ENCODE assay signal across 12 cellular contexts in the genomic region with DNA sequence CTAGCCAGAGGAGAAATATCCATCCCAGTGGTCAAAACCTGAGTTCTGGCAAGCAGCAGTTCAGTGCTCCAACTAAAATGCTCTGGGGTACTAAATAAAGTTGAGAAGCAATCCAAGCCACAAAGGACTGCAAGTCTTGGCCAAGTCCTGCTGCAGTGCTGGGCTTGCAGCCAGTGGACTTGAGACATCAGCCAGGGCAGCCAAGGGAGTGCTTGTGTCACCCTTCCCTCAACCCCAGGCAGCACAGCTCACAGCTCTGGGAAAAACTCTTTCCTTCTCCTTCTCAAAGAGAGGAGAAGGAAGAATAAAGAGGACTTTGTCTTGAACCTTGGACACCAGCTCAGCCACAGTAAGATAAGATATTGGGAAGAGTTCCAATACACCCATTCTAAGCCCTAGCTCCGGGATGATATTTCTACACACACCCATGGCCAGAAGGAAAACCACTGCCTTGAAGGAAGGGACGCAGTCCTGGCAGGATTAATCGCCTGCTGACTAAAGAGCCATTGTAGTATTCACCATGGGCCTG.
DNase-seq lines count a peak whose midpoint lies in the region; ATAC-seq and TF ChIP-seq lines count a peak whose summit lies in the region.
"Had no signal": no experiment of that assay in that cellular context is flagged by ENCODE, and none has a peak within 500 bp of the region (broad histone marks: within the 10 kb centered on the region; RNA-seq: fewer than 3 reads in every experiment).

No MANE protein-coding gene starts in this region.

- intact Hi-C loops in Right ventricle myocardium superior (cut with DNase I): no loop called here

- TF ChIP-seq CTCF in astrocyte of the spinal cord (IDR thresholded peaks at IDR 0.05; ENCODE audit: low read depth, low read length): no peak

- POLR2A ChIA-PET in HEK293T (lab: Yijun Ruan, JAX): no interaction called here

- CTCF ChIA-PET in HEK293T (lab: Yijun Ruan, JAX): no interaction called here

- ATAC-seq in Right ventricle myocardium superior (ENCODE audit: poor library complexity) (peak; percentile 93), HG03039 (IDR thresholded peaks at IDR 0.05; ENCODE audit: unreplicated experiment) (no peak)

- H3K4me3 ChIP-seq in astrocyte of the spinal cord (ENCODE audit: low read depth, low read length): no peak overlapping the region

- in situ Hi-C loops in astrocyte of the spinal cord (cut with HindIII; ENCODE audit: low sequenced_read_pairs): no loop called here

- peak; percentile 31 for DNase-seq in COLO829 (ENCODE audit: low spot score)
- peak; percentile 89 for DNase-seq in astrocyte of the spinal cord (ENCODE audit: low read depth, low spot score)
- peak; percentile 86 for DNase-seq in Right ventricle myocardium superior
- peak; percentile 59 for DNase-seq in pons (ENCODE audit: low spot score)
- DNase-seq in HEK293T (ENCODE audit: extremely low spot score): no peak
- no peak for DNase-seq in middle frontal gyrus (ENCODE audit: extremely low spot score, low spot score)
- no peak for DNase-seq in stimulated activated CD4-positive, alpha-beta T cell treated with anti-CD3 and anti-CD28 coated beads, Interleukin-4, amount 100 ng/mL, for 4 hours
- DNase-seq: ACHN; activated CD4-positive, CD25-positive, alpha-beta regulatory T cell; activated naive CD8-positive, alpha-beta T cell treated with anti-CD3 and anti-CD28 coated beads, Interleukin-2, amount 10 ng/mL, durations not matched to agents 7 days and 5 days; stimulated activated CD8-positive, alpha-beta memory T cell treated with anti-CD3 and anti-CD28 coated beads, Interleukin-4, amount 100 ng/mL, for 48 hours had no signal

TF ChIP-seq in HEK293T, 16 proteins besides CTCF, POLR2A, EP300 and RAD21:
- no peak for TF ChIP-seq ZNF384 (IDR thresholded peaks at IDR 0.05)
- TF ChIP-seq TARDBP (IDR thresholded peaks at IDR 0.05): no peak
- TF ChIP-seq, protein P1, sequence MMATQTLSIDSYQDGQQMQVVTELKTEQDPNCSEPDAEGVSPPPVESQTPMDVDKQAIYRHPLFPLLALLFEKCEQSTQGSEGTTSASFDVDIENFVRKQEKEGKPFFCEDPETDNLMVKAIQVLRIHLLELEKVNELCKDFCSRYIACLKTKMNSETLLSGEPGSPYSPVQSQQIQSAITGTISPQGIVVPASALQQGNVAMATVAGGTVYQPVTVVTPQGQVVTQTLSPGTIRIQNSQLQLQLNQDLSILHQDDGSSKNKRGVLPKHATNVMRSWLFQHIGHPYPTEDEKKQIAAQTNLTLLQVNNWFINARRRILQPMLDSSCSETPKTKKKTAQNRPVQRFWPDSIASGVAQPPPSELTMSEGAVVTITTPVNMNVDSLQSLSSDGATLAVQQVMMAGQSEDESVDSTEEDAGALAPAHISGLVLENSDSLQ (IDR thresholded peaks at IDR 0.05): no peak
- no peak for TF ChIP-seq CTBP1 (IDR thresholded peaks at IDR 0.05; ENCODE audit: borderline replicate concordance)
- no peak for TF ChIP-seq FOXK2 (IDR thresholded peaks at IDR 0.05)
- TF ChIP-seq SUZ12 (IDR thresholded peaks at IDR 0.05): no peak
- TF ChIP-seq HDGF (IDR thresholded peaks at IDR 0.05; ENCODE audit: borderline replicate concordance): no peak
- no peak for TF ChIP-seq SP1 (IDR thresholded peaks at IDR 0.05)
- no peak for TF ChIP-seq FOXM1 (IDR thresholded peaks at IDR 0.05; ENCODE audit: borderline replicate concordance)
- TF ChIP-seq NFRKB (IDR thresholded peaks at IDR 0.05): no peak
- no peak for TF ChIP-seq FOXA1 (IDR thresholded peaks at IDR 0.05)
- no peak for TF ChIP-seq L3MBTL2 (conservative IDR thresholded peaks at IDR 0.05)
- no peak for TF ChIP-seq ARNT (IDR thresholded peaks at IDR 0.05)
TF ChIP-seq in HEK293T: peak in this region for 0.

Comparison
In these comparisons a context has a peak if more than half of its experiments do, and no peak if none do; other contexts are left out.
1. DNase-seq: peak in COLO829 (single experiment), astrocyte of the spinal cord (single experiment), Right ventricle myocardium superior (single experiment) and pons (single experiment); none in HEK293T (single experiment), middle frontal gyrus (single experiment) and stimulated activated CD4-positive, alpha-beta T cell treated with anti-CD3 and anti-CD28 coated beads, Interleukin-4, amount 100 ng/mL, for 4 hours (0 of 2).